Comparison of ENCODE assay signal across 24 cellular contexts in genomic region chr1:48555271-48555670, GRCh38.
"Had no signal": no experiment of that assay in that cellular context is flagged by ENCODE, and none has a peak within 500 bp of the region (broad histone marks: within the 10 kb centered on the region; RNA-seq: fewer than 3 reads in every experiment).

No MANE protein-coding gene starts in this region.

- H3K4me2 ChIP-seq: KMS-11 had no signal

- H3K9me3 Mint-ChIP-seq: IgD-negative memory B cell had no signal

- H3K4me3 Mint-ChIP-seq: IgD-negative memory B cell had no signal

- H3K27ac Mint-ChIP-seq: IgD-negative memory B cell had no signal

- DNase-seq: Kasumi-1, MV-4-11, NCI-H1048, NCI-H1105, NCI-H1417, NCI-H1436 treated with DMSO at 0.1 percent for 48 hours, NCI-H1694, NCI-H187 treated with DMSO at 0.1 percent for 48 hours, NCI-H2029 treated with DMSO at 0.1 percent for 48 hours, NCI-H2171, NCI-H226, NCI-H446, NCI-H510A, NCI-H524 treated with DMSO at 0.1 percent for 48 hours, NCI-H69, NCI-H774, RPMI8226, SHP77 had no signal

- H3K4me3 ChIP-seq: K562 had no signal

- H3K27me3 Mint-ChIP-seq: IgD-negative memory B cell had no signal

- H3K9ac ChIP-seq: KMS-11 had no signal

- H3K27ac ChIP-seq: HL-60, KMS-11 had no signal

- FAIRE-seq: HTR-8/SVneo, K562, RCC 7860 had no signal

- H3K36me3 Mint-ChIP-seq: IgD-negative memory B cell had no signal
